Comparison of ENCODE assay signal across 1 cellular context in genomic region chr1:41892211-41892840, GRCh38.
TF ChIP-seq lines count a peak whose summit lies in the region.

No MANE protein-coding gene starts in this region.

TF ChIP-seq in K562, 482 proteins besides CTCF, POLR2A, EP300 and RAD21 (continued from another document):
- TF ChIP-seq HBP1 (CRISPR knock-in tag; IDR thresholded peaks at IDR 0.05) (no peak), ZNF75A (CRISPR knock-in tag; IDR thresholded peaks at IDR 0.05) (no peak), FOXJ2 (tag; IDR thresholded peaks at IDR 0.05) (no peak), ZBED1 (IDR thresholded peaks at IDR 0.05) (no peak), TAF9B (IDR thresholded peaks at IDR 0.05; ENCODE audit: partially characterized antibody) (no peak), C11orf30 (IDR thresholded peaks at IDR 0.05; ENCODE audit: low read depth) (peak; percentile 52; the same call in 1 of the 2 replicates), MAFK (IDR thresholded peaks at IDR 0.05; ENCODE audit: low read length) (peak; percentile 14; the same call in 1 of the 2 replicates), ZNF316 (IDR thresholded peaks at IDR 0.05) (peak; percentile 82), ZFPM2 (CRISPR knock-in tag; IDR thresholded peaks at IDR 0.05) (no peak)
